ENCODE assay signal across 8 cellular contexts in the genomic region with DNA sequence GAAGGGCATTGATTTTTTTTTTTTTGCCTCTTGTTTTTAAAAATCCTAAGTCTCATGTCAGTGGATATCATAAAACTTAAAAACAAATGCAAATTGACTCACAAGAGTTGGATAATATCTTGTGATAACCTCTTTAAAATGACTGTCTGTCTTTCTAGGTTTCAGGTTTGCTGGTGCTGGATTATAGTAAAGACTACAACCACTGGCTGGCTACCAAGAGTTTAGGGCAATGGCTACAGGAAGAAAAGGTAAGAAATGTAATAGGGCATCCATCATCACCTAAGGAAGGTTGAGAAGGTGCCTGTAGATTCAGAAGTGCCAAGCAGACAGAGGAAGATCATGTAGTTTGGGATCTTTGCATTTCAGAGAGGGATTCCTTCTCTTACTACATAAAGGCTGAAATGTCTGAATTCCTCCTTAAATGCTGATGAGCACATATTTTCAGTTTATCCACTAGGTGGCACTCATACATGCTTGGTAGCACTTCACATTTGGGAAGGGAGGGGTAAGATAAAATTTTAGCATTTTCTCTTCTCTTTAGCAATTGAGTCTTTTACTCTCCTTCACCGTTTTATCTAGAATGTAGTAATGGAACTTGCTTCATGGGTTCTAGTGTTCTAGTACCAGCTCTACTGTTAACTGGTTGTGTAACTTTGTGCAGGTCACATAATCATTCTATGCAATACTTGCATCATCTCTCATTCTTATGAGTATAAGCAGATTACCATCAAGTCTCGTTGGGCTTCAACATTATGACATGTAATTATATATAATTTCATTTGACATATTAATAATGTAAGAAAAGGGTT. TPM values are rescaled to one million over a fixed set of nuclear protein-coding genes. Genes with fewer than 3 reads are reported as not detected.
A peak's percentile ranks its signal among the peaks of the same experiment; 100 is the strongest.
DNase-seq lines count a peak whose midpoint lies in the region; ATAC-seq lines count a peak whose summit lies in the region.

No MANE protein-coding gene starts in this region.

- peak; percentile 57 for DNase-seq in DMS153 treated with DMSO at 0.1 percent for 48 hours (lab: John Stamatoyannopoulos, UW; ENCODE audit: unreplicated experiment)
- no peak for DNase-seq in DMS153 (lab: John Stamatoyannopoulos, UW)
- DNase-seq in NCI-H748 treated with DMSO at 0.1 percent for 48 hours (lab: John Stamatoyannopoulos, UW), result peak; percentile 53
- DNase-seq in central memory CD4-positive, alpha-beta T cell, result peak; percentile 9
- peak; percentile 61 for DNase-seq in mesenchymal stem cell
- no peak for DNase-seq in effector CD4-positive, alpha-beta T cell

- peak overlapping the region; percentile 77 for H2AFZ ChIP-seq in mesenchymal stem cell (ENCODE audit: low read depth, low read length)

- H3K4ac ChIP-seq in mesenchymal stem cell (ENCODE audit: low read depth in 1 of 2, low read length in 2 of 2), result no peak overlapping the region

- H3K36me3 ChIP-seq in mesenchymal stem cell (ENCODE audit: control insufficient read depth in 1 of 2, insufficient read depth in 2 of 2, low read depth in 1 of 2, low read length in 2 of 2), result no peaks in the 10 kb centered on the region

- H3K9me3 ChIP-seq in mesenchymal stem cell (ENCODE audit: control insufficient read depth, low read length), result no peaks in the 10 kb centered on the region

- no peak overlapping the region for H3K4me3 ChIP-seq in mesenchymal stem cell (ENCODE audit: insufficient read depth in 1 of 2, low read depth in 1 of 2, low read length in 2 of 2)

- H3K14ac ChIP-seq in mesenchymal stem cell (ENCODE audit: low read length in 2 of 2), result no peak overlapping the region

- H2AK5ac ChIP-seq in mesenchymal stem cell (ENCODE audit: low read length, severe bottlenecking), result no peak overlapping the region

- no peak overlapping the region for H4K91ac ChIP-seq in mesenchymal stem cell (ENCODE audit: low read length)

- H2BK15ac ChIP-seq in mesenchymal stem cell (ENCODE audit: low read depth, poor library complexity, severe bottlenecking), result no peak overlapping the region

- no CpG with 5 or more reads among the region's 2 CpGs for WGBS in mesenchymal stem cell

- no peak overlapping the region for H3K23ac ChIP-seq in mesenchymal stem cell (ENCODE audit: low read length in 2 of 2)

- no peaks in the 10 kb centered on the region for H3K4me1 ChIP-seq in mesenchymal stem cell (ENCODE audit: control insufficient read depth, insufficient read depth, low read depth, low read length)

- no peak overlapping the region for H4K8ac ChIP-seq in mesenchymal stem cell (ENCODE audit: low read length)

- H2BK5ac ChIP-seq in mesenchymal stem cell (ENCODE audit: low read depth, low read length, poor library complexity, severe bottlenecking), result no peak overlapping the region

- H2BK12ac ChIP-seq in mesenchymal stem cell (ENCODE audit: low read length in 2 of 2), result no peak overlapping the region

- no peak overlapping the region for H2BK120ac ChIP-seq in mesenchymal stem cell (ENCODE audit: low read depth, low read length)

- peak; percentile 92 for ATAC-seq in GM19455 (IDR thresholded peaks at IDR 0.05; ENCODE audit: unreplicated experiment)
- peak; percentile 97 for ATAC-seq in HG03354 (IDR thresholded peaks at IDR 0.05; ENCODE audit: poor library complexity, severe bottlenecking, unreplicated experiment)

- H3K9ac ChIP-seq in mesenchymal stem cell (ENCODE audit: low read length), result no peak overlapping the region

- no peak overlapping the region for H3K18ac ChIP-seq in mesenchymal stem cell (ENCODE audit: low read depth in 1 of 2, low read length in 2 of 2)

- H3K27ac ChIP-seq in mesenchymal stem cell (ENCODE audit: low read length, poor library complexity, severe bottlenecking), result no peak overlapping the region

- H3K79me1 ChIP-seq in mesenchymal stem cell (replicated peaks; ENCODE audit: low read length, poor library complexity, severe bottlenecking), result no peaks in the 10 kb centered on the region

- no peaks in the 10 kb centered on the region for H3K27me3 ChIP-seq in mesenchymal stem cell (ENCODE audit: control insufficient read depth in 1 of 2, insufficient read depth in 1 of 2, low read length in 2 of 2)

- H3K4me2 ChIP-seq in mesenchymal stem cell (ENCODE audit: low read length, poor library complexity, severe bottlenecking), result no peak overlapping the region

RNA-seq across cellular contexts. Expression of a gene that starts 21.1 kb away (rescaled TPM):
- polyA plus RNA-seq in mesenchymal stem cell (2013, experiment 1 of 2), result 10.6 TPM
- 10.5 TPM for polyA plus RNA-seq in mesenchymal stem cell (2013, experiment 2 of 2)

Comparison
In these comparisons a context has a peak if more than half of its experiments do, and no peak if none do; other contexts are left out.
1. DNase-seq: peak in DMS153 treated with DMSO at 0.1 percent for 48 hours (single experiment), NCI-H748 treated with DMSO at 0.1 percent for 48 hours (single experiment), central memory CD4-positive, alpha-beta T cell (single experiment) and mesenchymal stem cell (single experiment); none in DMS153 (single experiment) and effector CD4-positive, alpha-beta T cell (single experiment).